8 cellular contexts compared by ENCODE assay signal in genomic region chr6:3751019-3751729, GRCh38. TPM values are rescaled to one million over a fixed set of nuclear protein-coding genes. Genes with fewer than 3 reads are reported as not detected.
DNase-seq lines count a peak whose midpoint lies in the region; ATAC-seq and TF ChIP-seq lines count a peak whose summit lies in the region.

TSS of gene PXDC1 (minus strand) at chr6:3751713. CDS start at chr6:3751531, 182 bp downstream.

- H3K18ac ChIP-seq in mesenchymal stem cell (ENCODE audit: low read depth in 1 of 2, low read length in 2 of 2): peak within 1 kb of the TSS; percentile 96 to 100

- POLR2A ChIA-PET in HCT116 (lab: Charles Lee) (no interaction called here), SK-N-SH (lab: Yijun Ruan, JAX) (no interaction called here)

- H4K91ac ChIP-seq in mesenchymal stem cell (ENCODE audit: low read length): peak within 1 kb of the TSS; percentile 94

- RAD21 ChIA-PET in HCT116 (lab: Charles Lee; ENCODE audit: low non-redundant PET in 1 of 2, low total read pairs in 2 of 2, uncharacterized antibody in 2 of 2, unreplicated experiment in 2 of 2): no interaction called here

- TF ChIP-seq CTCF in GM12865 (IDR thresholded peaks at IDR 0.05; ENCODE audit: insufficient read depth, low read depth, low read length, missing control alignments) (no peak), HCT116 (IDR thresholded peaks at IDR 0.05 in 2 of 3, conservative IDR thresholded peaks at IDR 0.05 in 1 of 3; ENCODE audit: borderline replicate concordance in 1 of 3, insufficient read depth in 1 of 3, low read depth in 2 of 3, low read length in 2 of 3) (no peak), SK-N-SH (IDR thresholded peaks at IDR 0.05) (no peak), suprapubic skin (IDR thresholded peaks at IDR 0.05) (no peak)

- H2BK120ac ChIP-seq in mesenchymal stem cell (ENCODE audit: low read depth, low read length): peak within 1 kb of the TSS; percentile 78

- no peaks in the 10 kb centered on the region for H3K79me1 ChIP-seq in mesenchymal stem cell (replicated peaks; ENCODE audit: low read length, poor library complexity, severe bottlenecking)

- peak within 1 kb of the TSS; percentile 61 for H2AFZ ChIP-seq in HCT116 (ENCODE audit: low read depth, low read length, poor library complexity, severe bottlenecking)
- peak within 1 kb of the TSS; percentile 81 for H2AFZ ChIP-seq in SK-N-SH (ENCODE audit: low read depth)
- peak within 1 kb of the TSS; percentile 65 for H2AFZ ChIP-seq in mesenchymal stem cell (ENCODE audit: low read depth, low read length)

- peak within 1 kb of the TSS; percentile 46; the same call in 1 of the 2 replicates for H3K27ac ChIP-seq in HCT116 (ENCODE audit: low read depth, low read length)
- H3K27ac ChIP-seq in SK-N-SH (ENCODE audit: low read depth in 2 of 2, low read length in 1 of 2): peak within 1 kb of the TSS; percentile 34 to 89
- H3K27ac ChIP-seq in mesenchymal stem cell (ENCODE audit: low read length, poor library complexity, severe bottlenecking): peak within 1 kb of the TSS; percentile 81
- peak within 1 kb of the TSS; percentile 97 for H3K27ac ChIP-seq in suprapubic skin

- H3K4me1 ChIP-seq in HCT116 (ENCODE audit: control insufficient read depth in 1 of 2, insufficient read depth in 2 of 2, low read length in 2 of 2) (peaks cover 12 to 50% of the 10 kb centered on the region in 2 experiments; a peak in 3 of 4 replicates), SK-N-SH (ENCODE audit: control insufficient read depth in 1 of 2, insufficient read depth in 2 of 2, low read depth in 1 of 2, low read length in 1 of 2) (peaks cover 12 to 14% of the 10 kb centered on the region in 2 experiments; a peak in 3 of 4 replicates), mesenchymal stem cell (ENCODE audit: control insufficient read depth, insufficient read depth, low read depth, low read length) (peaks cover 33% of the 10 kb centered on the region), suprapubic skin (peaks cover 54% of the 10 kb centered on the region)

- H3K27me3 ChIP-seq in HCT116 (ENCODE audit: insufficient read depth, low read length) (no peaks in the 10 kb centered on the region), SK-N-SH (ENCODE audit: insufficient read depth) (no peaks in the 10 kb centered on the region), mesenchymal stem cell (ENCODE audit: control insufficient read depth in 1 of 2, insufficient read depth in 1 of 2, low read length in 2 of 2) (no peaks in the 10 kb centered on the region), suprapubic skin (no peaks in the 10 kb centered on the region)

- TF ChIP-seq POLR2A in HCT116 (IDR thresholded peaks at IDR 0.05; ENCODE audit: borderline replicate concordance, extremely low read depth, insufficient read depth, insufficient read length): no peak
- TF ChIP-seq POLR2A in suprapubic skin (IDR thresholded peaks at IDR 0.05): no peak

- H3K9me2 ChIP-seq in HCT116 (ENCODE audit: insufficient read depth) (no peaks in the 10 kb centered on the region), SK-N-SH (no peaks in the 10 kb centered on the region)

- H2BK12ac ChIP-seq in mesenchymal stem cell (ENCODE audit: low read length in 2 of 2): peak within 1 kb of the TSS; percentile 90 to 92

- H3K9ac ChIP-seq in HCT116 (ENCODE audit: low read length): peak within 1 kb of the TSS; percentile 68
- H3K9ac ChIP-seq in SK-N-SH: peak within 1 kb of the TSS; percentile 96
- H3K9ac ChIP-seq in mesenchymal stem cell (ENCODE audit: low read length): peak within 1 kb of the TSS; percentile 97

- CTCF ChIA-PET in HCT116 (lab: Charles Lee) (interaction anchor here (3.0 kb wide), 1 partner anchor 75 kb away, joined by 12 read pairs; no protein-coding TSS in a partner anchor), SK-N-SH (lab: Yijun Ruan, JAX) (interaction anchor here (1.5 to 3.3 kb wide), 2 partner anchors 8 to 471 kb away, joined by 4 to 11 read pairs; no protein-coding TSS in a partner anchor)

- H3K79me2 ChIP-seq in HCT116 (ENCODE audit: insufficient read depth, low read length) (peaks cover 11% of the 10 kb centered on the region; the same call in 1 of the 2 replicates), SK-N-SH (ENCODE audit: insufficient read depth) (peaks cover 63% of the 10 kb centered on the region)

- TF ChIP-seq EP300 in SK-N-SH (IDR thresholded peaks at IDR 0.05; ENCODE audit: borderline replicate concordance in 1 of 2, low read depth in 1 of 2, low read length in 1 of 2) (no peak), suprapubic skin (IDR thresholded peaks at IDR 0.05) (no peak)

- peak within 1 kb of the TSS; percentile 88 for H4K8ac ChIP-seq in mesenchymal stem cell (ENCODE audit: low read length)

- intact Hi-C loops in HCT116 (cut with micrococcal nuclease): no loop called here

- WGBS in SK-N-SH (ENCODE audit: low lambda C conversion rate): 0% methylated on average over 5 of the region's 94 CpGs
- under 1% methylated on average over 61 of the region's 94 CpGs for WGBS in mesenchymal stem cell
- WGBS in suprapubic skin: no CpG with 5 or more reads among the region's 94 CpGs

- peak within 1 kb of the TSS; percentile 37 for H3K4me3 ChIP-seq in GM12865 (ENCODE audit: low read depth, low read length)
- peak within 1 kb of the TSS; percentile 47 to 65 for H3K4me3 ChIP-seq in HCT116 (replicated peaks in 1 of 2; ENCODE audit: low read depth in 1 of 2, low read length in 2 of 2)
- H3K4me3 ChIP-seq in SK-N-SH (ENCODE audit: low read depth in 2 of 2, low read length in 1 of 2): peak within 1 kb of the TSS; percentile 69 to 70
- peak within 1 kb of the TSS; percentile 78 to 85 for H3K4me3 ChIP-seq in mesenchymal stem cell (ENCODE audit: insufficient read depth in 1 of 2, low read depth in 1 of 2, low read length in 2 of 2)
- H3K4me3 ChIP-seq in suprapubic skin: peak within 1 kb of the TSS; percentile 97

- peak within 1 kb of the TSS; percentile 89 to 94 for H3K14ac ChIP-seq in mesenchymal stem cell (ENCODE audit: low read length in 2 of 2)

- no peaks in the 10 kb centered on the region for H4K20me1 ChIP-seq in HCT116 (ENCODE audit: insufficient read depth)
- H4K20me1 ChIP-seq in SK-N-SH (ENCODE audit: insufficient read depth): peaks cover 39% of the 10 kb centered on the region

- DNase-seq in GM12865 (ENCODE audit: low read depth): peak; percentile 32
- no peak for DNase-seq in HCT116 (ENCODE audit: low read depth, low spot score)
- DNase-seq in SK-N-SH: no peak
- DNase-seq in dermis blood vessel endothelial cell: no peak
- peak; percentile 26 for DNase-seq in mesenchymal stem cell
- no peak for DNase-seq in suprapubic skin (ENCODE audit: low spot score in 2 of 2)
- no peak for DNase-seq in NCI-H1930 (lab: John Stamatoyannopoulos, UW)
- DNase-seq in AML-193 (lab: John Stamatoyannopoulos, UW): no peak

- H2BK15ac ChIP-seq in mesenchymal stem cell (ENCODE audit: low read depth, poor library complexity, severe bottlenecking): peak within 1 kb of the TSS; percentile 89

- H3K23ac ChIP-seq in mesenchymal stem cell (ENCODE audit: low read length in 2 of 2): peak within 1 kb of the TSS; percentile 75 to 97

- no peaks in the 10 kb centered on the region for H3K36me3 ChIP-seq in HCT116 (ENCODE audit: control insufficient read depth in 1 of 2, insufficient read depth in 2 of 2, low read length in 2 of 2)
- peaks cover 2 to 3% of the 10 kb centered on the region in 2 experiments for H3K36me3 ChIP-seq in SK-N-SH (replicated peaks in 1 of 2; ENCODE audit: control insufficient read depth in 1 of 2, insufficient read depth in 2 of 2, low read length in 1 of 2)
- peaks cover 0 to 17% of the 10 kb centered on the region in 2 experiments for H3K36me3 ChIP-seq in mesenchymal stem cell (ENCODE audit: control insufficient read depth in 1 of 2, insufficient read depth in 2 of 2, low read depth in 1 of 2, low read length in 2 of 2)
- H3K36me3 ChIP-seq in suprapubic skin: no peaks in the 10 kb centered on the region

- H2AK5ac ChIP-seq in mesenchymal stem cell (ENCODE audit: low read length, severe bottlenecking): peak within 1 kb of the TSS; percentile 2

- H3F3A ChIP-seq in SK-N-SH (replicated peaks; ENCODE audit: insufficient read depth): peaks cover 36% of the 10 kb centered on the region

- no peaks in the 10 kb centered on the region for H3K9me3 ChIP-seq in HCT116 (ENCODE audit: control insufficient read depth in 1 of 2, insufficient read depth in 1 of 2, low read depth in 1 of 2, low read length in 2 of 2)
- H3K9me3 ChIP-seq in SK-N-SH: no peaks in the 10 kb centered on the region
- H3K9me3 ChIP-seq in mesenchymal stem cell (ENCODE audit: control insufficient read depth, low read length): no peaks in the 10 kb centered on the region
- H3K9me3 ChIP-seq in suprapubic skin: no peaks in the 10 kb centered on the region

- no peak for TF ChIP-seq RAD21 in HCT116 (IDR thresholded peaks at IDR 0.05; ENCODE audit: low read depth)
- TF ChIP-seq RAD21 in SK-N-SH (IDR thresholded peaks at IDR 0.05; ENCODE audit: low read length): no peak

- H2BK5ac ChIP-seq in mesenchymal stem cell (ENCODE audit: low read depth, low read length, poor library complexity, severe bottlenecking): peak within 1 kb of the TSS; percentile 77

- H3K4me2 ChIP-seq in HCT116 (ENCODE audit: low read length) (peak within 1 kb of the TSS; percentile 95), SK-N-SH (peak within 1 kb of the TSS; percentile 99), mesenchymal stem cell (ENCODE audit: low read length, poor library complexity, severe bottlenecking) (peak within 1 kb of the TSS; percentile 77)

- H3K4ac ChIP-seq in mesenchymal stem cell (ENCODE audit: low read depth in 1 of 2, low read length in 2 of 2): peak within 1 kb of the TSS; percentile 68 to 100

- peak; percentile 23 for ATAC-seq in HCT116

- no TSS peak for BruUV-seq in HCT116 (replicated peaks; lab: Mats Ljungman, UMichigan)

TF ChIP-seq in HCT116, 20 proteins besides CTCF, POLR2A, EP300 and RAD21:
- no peak for TF ChIP-seq EZH2 (IDR thresholded peaks at IDR 0.05)
- TF ChIP-seq MAX (IDR thresholded peaks at IDR 0.05): peak; percentile 42; the same call in 1 of the 2 replicates

TF ChIP-seq in SK-N-SH, 30 proteins besides CTCF, POLR2A, EP300 and RAD21:
- TF ChIP-seq POLR2AphosphoS5 (IDR thresholded peaks at IDR 0.05; ENCODE audit: low read depth, low read length): 0 out of 2 replicates have a peak, but pooled peaks have one; percentile 4
- TF ChIP-seq FOXJ3 (CRISPR knock-in tag; IDR thresholded peaks at IDR 0.05): no peak

RNA-seq across cellular contexts. Expression of gene PXDC1, which starts in this region (rescaled TPM):
- total RNA-seq in HCT116 (2021; ENCODE audit: unreplicated experiment) (6.3 TPM), dermis blood vessel endothelial cell (61.5 and 135 TPM in 2 replicates), suprapubic skin (100 to 1,000 TPM in 1 of 4 donors, 10 to 100 TPM in 3; 63.1 to 108 (median 68.5) TPM)
- 7.5 and 8.1 TPM in 2 replicates for polyA plus RNA-seq in HCT116 (2012)
- 14.1 and 14.5 TPM in 2 replicates for polyA plus RNA-seq in SK-N-SH (2012; rRNA removed)
- polyA plus RNA-seq in SK-N-SH (2012; cell fraction: cytosol; rRNA removed): 17.3 and 19.2 TPM in 2 replicates
- 19.5 and 25.5 TPM in 2 replicates for polyA plus RNA-seq in SK-N-SH (2012; cell fraction: nucleus; rRNA removed)
- 40.5 TPM for polyA plus RNA-seq in mesenchymal stem cell (2013, experiment 1 of 2)
- 41.6 TPM for polyA plus RNA-seq in mesenchymal stem cell (2013, experiment 2 of 2)

Comparison
In these comparisons a context has a peak if more than half of its experiments do, and no peak if none do; other contexts are left out.
1. DNase-seq: peak in GM12865 (single experiment) and mesenchymal stem cell (single experiment); none in HCT116 (single experiment), SK-N-SH (single experiment), dermis blood vessel endothelial cell (single experiment), suprapubic skin (0 of 2), NCI-H1930 (0 of 2) and AML-193 (0 of 2).
2. H3K4me3 ChIP-seq: peak in every context shown above with its lines; median percentile 97 in suprapubic skin; 82 in mesenchymal stem cell; 70 in SK-N-SH; 56 in HCT116; 37 in GM12865.
3. H3K27ac ChIP-seq: peak in every context shown above with its lines; median percentile 97 in suprapubic skin; 81 in mesenchymal stem cell; 62 in SK-N-SH; 46 in HCT116.
4. Peak in every context shown above with its lines, with median percentiles within 50 percentile points of each other: H2AFZ ChIP-seq, H3K4me2 ChIP-seq and H3K9ac ChIP-seq.